Comparison of ENCODE assay signal across 10 cellular contexts in the genomic region with DNA sequence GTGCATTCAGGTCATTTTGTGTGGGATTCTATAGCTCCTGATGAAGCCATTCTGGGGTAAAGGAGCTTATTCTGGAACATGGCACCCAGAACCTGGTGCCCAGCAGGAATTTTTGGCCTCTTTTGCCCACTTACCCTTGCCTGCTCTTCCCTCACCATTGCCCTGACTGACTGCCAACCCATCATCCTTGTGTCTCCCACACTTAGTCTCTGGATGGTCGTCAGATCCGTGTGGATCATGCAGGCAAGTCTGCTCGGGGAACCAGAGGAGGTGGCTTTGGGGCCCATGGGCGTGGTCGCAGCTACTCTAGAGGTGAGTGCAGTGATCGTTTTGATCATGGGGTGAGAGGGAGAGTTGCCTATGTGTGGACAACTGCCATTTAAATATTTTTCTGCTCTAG. TPM values are rescaled to one million over a fixed set of nuclear protein-coding genes. Genes with fewer than 3 reads are reported as not detected.
DNase-seq lines count a peak whose midpoint lies in the region; ATAC-seq and TF ChIP-seq lines count a peak whose summit lies in the region.
"Had no signal": no experiment of that assay in that cellular context is flagged by ENCODE, and none has a peak within 500 bp of the region (broad histone marks: within the 10 kb centered on the region; RNA-seq: fewer than 3 reads in every experiment).

No MANE protein-coding gene starts in this region.

- in situ Hi-C loops in mammary epithelial cell (cut with MboI; ENCODE audit: low sequenced_read_pairs in 2 of 2) = no loop called here
- in situ Hi-C loops in KBM-7 (cut with MboI; ENCODE audit: low pct_unique_long_range_greater_than_20kb, low sequenced_read_pairs) = no loop called here

- no peaks in the 10 kb centered on the region for H3K27me3 ChIP-seq in KMS-11 (ENCODE audit: insufficient read depth, low read depth)
- no peaks in the 10 kb centered on the region for H3K27me3 ChIP-seq in mammary epithelial cell (ENCODE audit: insufficient read depth, low read length)

- no peaks in the 10 kb centered on the region for H3K36me3 Mint-ChIP-seq in natural killer cell

- H3K4me1 Mint-ChIP-seq in natural killer cell = peaks cover 13 to 26% of the 10 kb centered on the region in 2 donors

- peaks cover 20% of the 10 kb centered on the region for H3K79me2 ChIP-seq in KMS-11 (ENCODE audit: insufficient read depth, low read depth)
- H3K79me2 ChIP-seq in mammary epithelial cell (ENCODE audit: insufficient read depth, low read length) = peaks cover 26% of the 10 kb centered on the region

- H3K27ac Mint-ChIP-seq in natural killer cell = peak overlapping the region; percentile 99 to 100

- peak overlapping the region; percentile 94 for H3K4me3 Mint-ChIP-seq in natural killer cell

- no peaks in the 10 kb centered on the region for H3K27me3 Mint-ChIP-seq in natural killer cell (ENCODE audit: low read depth in 2 of 2)

- no peak overlapping the region for H3K4me3 ChIP-seq in KMS-11 (IDR thresholded peaks at IDR 0.05; ENCODE audit: insufficient read depth, low read depth, low read length)
- H3K4me3 ChIP-seq in mammary epithelial cell (replicated peaks in 1 of 3; ENCODE audit: insufficient read depth in 1 of 3, low read depth in 2 of 3, low read length in 3 of 3) = peak overlapping the region; percentile 83 to 86 (median 86)

- intact Hi-C loops in mammary epithelial cell (cut with micrococcal nuclease) (no loop called here), natural killer cell (cut with micrococcal nuclease) (no loop called here)

- CTCF ChIA-PET in mammary epithelial cell (lab: Charles Lee; ENCODE audit: low non-redundant PET) = no interaction called here

- no peak for TF ChIP-seq CTCF in C4-2B (conservative IDR thresholded peaks at IDR 0.05)
- TF ChIP-seq CTCF in KMS-11 (conservative IDR thresholded peaks at IDR 0.05; ENCODE audit: low read depth, low read length) = no peak
- no peak for TF ChIP-seq CTCF in mammary epithelial cell (conservative IDR thresholded peaks at IDR 0.05 in 1 of 2, IDR thresholded peaks at IDR 0.05 in 1 of 2; ENCODE audit: extremely low read depth in 1 of 2, insufficient read depth in 1 of 2, low read depth in 1 of 2, low read length in 2 of 2)
- TF ChIP-seq CTCF in natural killer cell (IDR thresholded peaks at IDR 0.05) = no peak

- H3K9ac ChIP-seq in KMS-11 (peak overlapping the region; percentile 100; the same call in 1 of the 2 replicates), mammary epithelial cell (ENCODE audit: insufficient read depth, low read length) (peak overlapping the region; percentile 22)

- no peak for ATAC-seq in natural killer cell

- 21% methylated on average over 6 of the region's 6 CpGs for WGBS in mammary epithelial cell (ENCODE audit: low coverage, missing lambda C conversion rate)

- no peak overlapping the region for H2AFZ ChIP-seq in KMS-11 (ENCODE audit: low read depth)
- no peak overlapping the region for H2AFZ ChIP-seq in mammary epithelial cell (ENCODE audit: low read depth, low read length)

- no peaks in the 10 kb centered on the region for H3K9me3 Mint-ChIP-seq in natural killer cell

- H4K20me1 ChIP-seq in KMS-11 (ENCODE audit: insufficient read depth) (no peaks in the 10 kb centered on the region), mammary epithelial cell (ENCODE audit: insufficient read depth, low read length) (no peaks in the 10 kb centered on the region)

- H3K27ac ChIP-seq in C4-2B (peak overlapping the region; percentile 99), KMS-11 (no peak overlapping the region), mammary epithelial cell (ENCODE audit: insufficient read depth, low read depth, low read length) (peak overlapping the region; percentile 10)

- H3K4me2 ChIP-seq in KMS-11 (peak overlapping the region; percentile 77), mammary epithelial cell (ENCODE audit: insufficient read depth, low read depth, low read length) (peak overlapping the region; percentile 87)

- dilution Hi-C loops in mammary epithelial cell (cut with HindIII; ENCODE audit: low sequenced_read_pairs) = no loop called here

- BruUV-seq in mammary epithelial cell (replicated peaks; lab: Mats Ljungman, UMichigan) = no TSS peak

- no peaks in the 10 kb centered on the region for H3K9me3 ChIP-seq in mammary epithelial cell (replicated peaks; ENCODE audit: insufficient read depth, low read length)

- peaks cover 7% of the 10 kb centered on the region; the same call in 1 of the 2 replicates for H3K36me3 ChIP-seq in KMS-11 (ENCODE audit: insufficient read depth)
- peaks cover 15% of the 10 kb centered on the region for H3K36me3 ChIP-seq in mammary epithelial cell (ENCODE audit: insufficient read depth, low read length)

- DNase-seq in mammary epithelial cell = no peak
- DNase-seq in natural killer cell = no peak
- DNase-seq in NCI-H345 (lab: John Stamatoyannopoulos, UW) = no peak
- DNase-seq in KBM-7 = no peak
- no peak for DNase-seq in DMS53 treated with DMSO at 0.1 percent for 48 hours (lab: John Stamatoyannopoulos, UW; ENCODE audit: unreplicated experiment)
- DNase-seq in NCI-H774 (lab: John Stamatoyannopoulos, UW) = no peak
- DNase-seq: dermis blood vessel endothelial cell, SIG-M5 had no signal

- H3K4me1 ChIP-seq in KMS-11 (ENCODE audit: low read depth, poor library complexity, severe bottlenecking) (peaks cover 11% of the 10 kb centered on the region), mammary epithelial cell (ENCODE audit: insufficient read depth, low read length) (peaks cover 22% of the 10 kb centered on the region)

RNA-seq across cellular contexts. Expression of gene RBM3, which starts 1.8 kb away (rescaled TPM):
- total RNA-seq in mammary epithelial cell = 100 to 1,000 TPM; 246 to 289 TPM
- 212 TPM for polyA plus RNA-seq in mammary epithelial cell
- 215 TPM for polyA minus RNA-seq in mammary epithelial cell
- total RNA-seq in natural killer cell = 100 to 1,000 TPM; 356 to 419 (median 366) TPM

RNA-seq across cellular contexts. Expression of gene WDR13, which starts 21.2 kb away (rescaled TPM):
- 10 to 100 TPM; 80.7 to 84.8 TPM for total RNA-seq in mammary epithelial cell
- polyA plus RNA-seq in mammary epithelial cell = 82.4 TPM
- 163 TPM for polyA minus RNA-seq in mammary epithelial cell
- 10 to 100 TPM; 52.5 to 62.9 (median 60.2) TPM for total RNA-seq in natural killer cell

RNA-seq across cellular contexts. Expression of gene TBC1D25, which starts 36.6 kb away (rescaled TPM):
- total RNA-seq in mammary epithelial cell (10 to 100 TPM; 14.7 to 16.7 TPM), natural killer cell (10 to 100 TPM; 34.9 to 41.8 (median 36.1) TPM)
- polyA plus RNA-seq in mammary epithelial cell = 13.1 TPM
- polyA minus RNA-seq in mammary epithelial cell = 35.2 TPM

RNA-seq across cellular contexts. Expression of gene EBP, which starts 54.5 kb away (rescaled TPM):
- total RNA-seq in mammary epithelial cell = 100 to 1,000 TPM in 1 of 2 donors, 10 to 100 TPM in 1; 86.4 to 292 TPM
- 538 TPM for polyA plus RNA-seq in mammary epithelial cell
- 972 TPM for polyA minus RNA-seq in mammary epithelial cell
- total RNA-seq in natural killer cell = 100 to 1,000 TPM in 1 of 3 donors, 10 to 100 TPM in 2; 91.6 to 115 (median 97.6) TPM
